1 cellular context compared by ENCODE assay signal in the genomic region with DNA sequence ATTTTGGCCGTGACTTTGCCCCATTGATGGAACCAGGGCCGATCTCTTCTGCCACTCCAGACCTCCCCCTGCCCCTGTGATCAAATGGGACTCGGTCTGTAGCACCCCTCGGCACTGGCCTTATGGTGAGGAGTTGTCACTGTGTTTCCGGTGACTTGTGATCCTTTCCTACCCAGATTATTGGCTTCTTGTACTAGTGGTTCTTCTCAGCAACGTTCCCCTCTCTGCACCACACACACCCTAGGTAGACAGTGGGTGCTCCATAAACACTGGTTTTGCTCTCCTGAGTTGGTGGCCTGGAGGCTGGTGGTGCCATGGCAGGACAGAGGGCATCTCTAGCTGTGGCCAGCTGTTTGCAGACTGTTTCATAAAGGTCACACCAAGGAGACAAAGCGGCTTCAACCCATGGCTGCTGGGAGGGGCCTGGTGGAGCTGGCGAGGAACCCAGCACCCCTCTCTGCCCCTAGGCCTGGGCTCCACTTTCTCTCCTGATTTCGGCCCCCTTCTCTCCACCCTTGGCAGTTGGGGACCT.
TF ChIP-seq lines count a peak whose summit lies in the region.

No MANE protein-coding gene starts in this region.

TF ChIP-seq in HepG2, 621 proteins besides CTCF, POLR2A, EP300 and RAD21 (continues in another document):
- TF ChIP-seq RBAK (CRISPR knock-in tag; IDR thresholded peaks at IDR 0.05): no peak
- TF ChIP-seq ZFP41 (CRISPR knock-in tag; IDR thresholded peaks at IDR 0.05; ENCODE audit: borderline replicate concordance): no peak
- no peak for TF ChIP-seq CREB1 (IDR thresholded peaks at IDR 0.05)
- TF ChIP-seq CREB1 (CRISPR knock-in tag; IDR thresholded peaks at IDR 0.05): no peak
- no peak for TF ChIP-seq RAD51 (IDR thresholded peaks at IDR 0.05; ENCODE audit: borderline replicate concordance)
- no peak for TF ChIP-seq ZNF816 (CRISPR knock-in tag; IDR thresholded peaks at IDR 0.05; ENCODE audit: borderline replicate concordance)
- TF ChIP-seq, protein P1, sequence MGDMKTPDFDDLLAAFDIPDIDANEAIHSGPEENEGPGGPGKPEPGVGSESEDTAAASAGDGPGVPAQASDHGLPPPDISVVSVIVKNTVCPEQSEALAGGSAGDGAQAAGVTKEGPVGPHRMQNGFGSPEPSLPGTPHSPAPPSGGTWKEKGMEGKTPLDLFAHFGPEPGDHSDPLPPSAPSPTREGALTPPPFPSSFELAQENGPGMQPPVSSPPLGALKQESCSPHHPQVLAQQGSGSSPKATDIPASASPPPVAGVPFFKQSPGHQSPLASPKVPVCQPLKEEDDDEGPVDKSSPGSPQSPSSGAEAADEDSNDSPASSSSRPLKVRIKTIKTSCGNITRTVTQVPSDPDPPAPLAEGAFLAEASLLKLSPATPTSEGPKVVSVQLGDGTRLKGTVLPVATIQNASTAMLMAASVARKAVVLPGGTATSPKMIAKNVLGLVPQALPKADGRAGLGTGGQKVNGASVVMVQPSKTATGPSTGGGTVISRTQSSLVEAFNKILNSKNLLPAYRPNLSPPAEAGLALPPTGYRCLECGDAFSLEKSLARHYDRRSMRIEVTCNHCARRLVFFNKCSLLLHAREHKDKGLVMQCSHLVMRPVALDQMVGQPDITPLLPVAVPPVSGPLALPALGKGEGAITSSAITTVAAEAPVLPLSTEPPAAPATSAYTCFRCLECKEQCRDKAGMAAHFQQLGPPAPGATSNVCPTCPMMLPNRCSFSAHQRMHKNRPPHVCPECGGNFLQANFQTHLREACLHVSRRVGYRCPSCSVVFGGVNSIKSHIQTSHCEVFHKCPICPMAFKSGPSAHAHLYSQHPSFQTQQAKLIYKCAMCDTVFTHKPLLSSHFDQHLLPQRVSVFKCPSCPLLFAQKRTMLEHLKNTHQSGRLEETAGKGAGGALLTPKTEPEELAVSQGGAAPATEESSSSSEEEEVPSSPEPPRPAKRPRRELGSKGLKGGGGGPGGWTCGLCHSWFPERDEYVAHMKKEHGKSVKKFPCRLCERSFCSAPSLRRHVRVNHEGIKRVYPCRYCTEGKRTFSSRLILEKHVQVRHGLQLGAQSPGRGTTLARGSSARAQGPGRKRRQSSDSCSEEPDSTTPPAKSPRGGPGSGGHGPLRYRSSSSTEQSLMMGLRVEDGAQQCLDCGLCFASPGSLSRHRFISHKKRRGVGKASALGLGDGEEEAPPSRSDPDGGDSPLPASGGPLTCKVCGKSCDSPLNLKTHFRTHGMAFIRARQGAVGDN (CRISPR knock-in tag; IDR thresholded peaks at IDR 0.05): peak; percentile 24; the same call in 1 of the 2 replicates
- no peak for TF ChIP-seq ZNF383 (CRISPR knock-in tag; IDR thresholded peaks at IDR 0.05; ENCODE audit: borderline replicate concordance)
- no peak for TF ChIP-seq ZNF460 (CRISPR knock-in tag; IDR thresholded peaks at IDR 0.05; ENCODE audit: borderline replicate concordance)
- TF ChIP-seq, protein P2, sequence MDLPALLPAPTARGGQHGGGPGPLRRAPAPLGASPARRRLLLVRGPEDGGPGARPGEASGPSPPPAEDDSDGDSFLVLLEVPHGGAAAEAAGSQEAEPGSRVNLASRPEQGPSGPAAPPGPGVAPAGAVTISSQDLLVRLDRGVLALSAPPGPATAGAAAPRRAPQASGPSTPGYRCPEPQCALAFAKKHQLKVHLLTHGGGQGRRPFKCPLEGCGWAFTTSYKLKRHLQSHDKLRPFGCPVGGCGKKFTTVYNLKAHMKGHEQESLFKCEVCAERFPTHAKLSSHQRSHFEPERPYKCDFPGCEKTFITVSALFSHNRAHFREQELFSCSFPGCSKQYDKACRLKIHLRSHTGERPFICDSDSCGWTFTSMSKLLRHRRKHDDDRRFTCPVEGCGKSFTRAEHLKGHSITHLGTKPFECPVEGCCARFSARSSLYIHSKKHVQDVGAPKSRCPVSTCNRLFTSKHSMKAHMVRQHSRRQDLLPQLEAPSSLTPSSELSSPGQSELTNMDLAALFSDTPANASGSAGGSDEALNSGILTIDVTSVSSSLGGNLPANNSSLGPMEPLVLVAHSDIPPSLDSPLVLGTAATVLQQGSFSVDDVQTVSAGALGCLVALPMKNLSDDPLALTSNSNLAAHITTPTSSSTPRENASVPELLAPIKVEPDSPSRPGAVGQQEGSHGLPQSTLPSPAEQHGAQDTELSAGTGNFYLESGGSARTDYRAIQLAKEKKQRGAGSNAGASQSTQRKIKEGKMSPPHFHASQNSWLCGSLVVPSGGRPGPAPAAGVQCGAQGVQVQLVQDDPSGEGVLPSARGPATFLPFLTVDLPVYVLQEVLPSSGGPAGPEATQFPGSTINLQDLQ (CRISPR knock-in tag; IDR thresholded peaks at IDR 0.05): no peak
- no peak for TF ChIP-seq ZNF496 (CRISPR knock-in tag; IDR thresholded peaks at IDR 0.05; ENCODE audit: insufficient replicate concordance)
- TF ChIP-seq TCF7 (IDR thresholded peaks at IDR 0.05; ENCODE audit: low read depth): no peak
- no peak for TF ChIP-seq FOXP1 (IDR thresholded peaks at IDR 0.05)
- TF ChIP-seq FOXP1 (CRISPR knock-in tag; IDR thresholded peaks at IDR 0.05): no peak
- no peak for TF ChIP-seq SP2 (CRISPR knock-in tag; IDR thresholded peaks at IDR 0.05)
- TF ChIP-seq, protein P3, sequence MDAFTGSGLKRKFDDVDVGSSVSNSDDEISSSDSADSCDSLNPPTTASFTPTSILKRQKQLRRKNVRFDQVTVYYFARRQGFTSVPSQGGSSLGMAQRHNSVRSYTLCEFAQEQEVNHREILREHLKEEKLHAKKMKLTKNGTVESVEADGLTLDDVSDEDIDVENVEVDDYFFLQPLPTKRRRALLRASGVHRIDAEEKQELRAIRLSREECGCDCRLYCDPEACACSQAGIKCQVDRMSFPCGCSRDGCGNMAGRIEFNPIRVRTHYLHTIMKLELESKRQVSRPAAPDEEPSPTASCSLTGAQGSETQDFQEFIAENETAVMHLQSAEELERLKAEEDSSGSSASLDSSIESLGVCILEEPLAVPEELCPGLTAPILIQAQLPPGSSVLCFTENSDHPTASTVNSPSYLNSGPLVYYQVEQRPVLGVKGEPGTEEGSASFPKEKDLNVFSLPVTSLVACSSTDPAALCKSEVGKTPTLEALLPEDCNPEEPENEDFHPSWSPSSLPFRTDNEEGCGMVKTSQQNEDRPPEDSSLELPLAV (CRISPR knock-in tag; conservative IDR thresholded peaks at IDR 0.05; ENCODE audit: low read depth): no peak
- TF ChIP-seq AGO2 (optimal IDR thresholded peaks at IDR 0.05; ENCODE audit: low read depth, low read length): peak; percentile 53
- no peak for TF ChIP-seq ZNF234 (CRISPR knock-in tag; conservative IDR thresholded peaks at IDR 0.05)
- TF ChIP-seq SYNCRIP (IDR thresholded peaks at IDR 0.05; ENCODE audit: insufficient read depth, low read depth, low read length): no peak
- TF ChIP-seq ZNF747 (CRISPR knock-in tag; IDR thresholded peaks at IDR 0.05; ENCODE audit: borderline replicate concordance): no peak
- TF ChIP-seq, protein P4, sequence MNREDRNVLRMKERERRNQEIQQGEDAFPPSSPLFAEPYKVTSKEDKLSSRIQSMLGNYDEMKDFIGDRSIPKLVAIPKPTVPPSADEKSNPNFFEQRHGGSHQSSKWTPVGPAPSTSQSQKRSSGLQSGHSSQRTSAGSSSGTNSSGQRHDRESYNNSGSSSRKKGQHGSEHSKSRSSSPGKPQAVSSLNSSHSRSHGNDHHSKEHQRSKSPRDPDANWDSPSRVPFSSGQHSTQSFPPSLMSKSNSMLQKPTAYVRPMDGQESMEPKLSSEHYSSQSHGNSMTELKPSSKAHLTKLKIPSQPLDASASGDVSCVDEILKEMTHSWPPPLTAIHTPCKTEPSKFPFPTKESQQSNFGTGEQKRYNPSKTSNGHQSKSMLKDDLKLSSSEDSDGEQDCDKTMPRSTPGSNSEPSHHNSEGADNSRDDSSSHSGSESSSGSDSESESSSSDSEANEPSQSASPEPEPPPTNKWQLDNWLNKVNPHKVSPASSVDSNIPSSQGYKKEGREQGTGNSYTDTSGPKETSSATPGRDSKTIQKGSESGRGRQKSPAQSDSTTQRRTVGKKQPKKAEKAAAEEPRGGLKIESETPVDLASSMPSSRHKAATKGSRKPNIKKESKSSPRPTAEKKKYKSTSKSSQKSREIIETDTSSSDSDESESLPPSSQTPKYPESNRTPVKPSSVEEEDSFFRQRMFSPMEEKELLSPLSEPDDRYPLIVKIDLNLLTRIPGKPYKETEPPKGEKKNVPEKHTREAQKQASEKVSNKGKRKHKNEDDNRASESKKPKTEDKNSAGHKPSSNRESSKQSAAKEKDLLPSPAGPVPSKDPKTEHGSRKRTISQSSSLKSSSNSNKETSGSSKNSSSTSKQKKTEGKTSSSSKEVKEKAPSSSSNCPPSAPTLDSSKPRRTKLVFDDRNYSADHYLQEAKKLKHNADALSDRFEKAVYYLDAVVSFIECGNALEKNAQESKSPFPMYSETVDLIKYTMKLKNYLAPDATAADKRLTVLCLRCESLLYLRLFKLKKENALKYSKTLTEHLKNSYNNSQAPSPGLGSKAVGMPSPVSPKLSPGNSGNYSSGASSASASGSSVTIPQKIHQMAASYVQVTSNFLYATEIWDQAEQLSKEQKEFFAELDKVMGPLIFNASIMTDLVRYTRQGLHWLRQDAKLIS (CRISPR knock-in tag; IDR thresholded peaks at IDR 0.05): no peak
- TF ChIP-seq ZNF558 (CRISPR knock-in tag; IDR thresholded peaks at IDR 0.05; ENCODE audit: borderline replicate concordance): no peak
- no peak for TF ChIP-seq SOX5 (CRISPR knock-in tag; IDR thresholded peaks at IDR 0.05; ENCODE audit: borderline replicate concordance)
- no peak for TF ChIP-seq SIX4 (CRISPR knock-in tag; IDR thresholded peaks at IDR 0.05)
- TF ChIP-seq ZFP36L2 (CRISPR knock-in tag; IDR thresholded peaks at IDR 0.05): no peak
- TF ChIP-seq, protein P5, sequence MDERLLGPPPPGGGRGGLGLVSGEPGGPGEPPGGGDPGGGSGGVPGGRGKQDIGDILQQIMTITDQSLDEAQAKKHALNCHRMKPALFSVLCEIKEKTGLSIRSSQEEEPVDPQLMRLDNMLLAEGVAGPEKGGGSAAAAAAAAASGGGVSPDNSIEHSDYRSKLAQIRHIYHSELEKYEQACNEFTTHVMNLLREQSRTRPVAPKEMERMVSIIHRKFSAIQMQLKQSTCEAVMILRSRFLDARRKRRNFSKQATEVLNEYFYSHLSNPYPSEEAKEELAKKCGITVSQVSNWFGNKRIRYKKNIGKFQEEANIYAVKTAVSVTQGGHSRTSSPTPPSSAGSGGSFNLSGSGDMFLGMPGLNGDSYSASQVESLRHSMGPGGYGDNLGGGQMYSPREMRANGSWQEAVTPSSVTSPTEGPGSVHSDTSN (CRISPR knock-in tag; IDR thresholded peaks at IDR 0.05): no peak
- TF ChIP-seq SATB2 (CRISPR knock-in tag; IDR thresholded peaks at IDR 0.05): no peak
- TF ChIP-seq ZFP36 (IDR thresholded peaks at IDR 0.05; ENCODE audit: borderline replicate concordance, low read depth, low read length, partially characterized antibody): no peak
- TF ChIP-seq ZNF776 (CRISPR knock-in tag; IDR thresholded peaks at IDR 0.05): no peak
- TF ChIP-seq DMAP1 (CRISPR knock-in tag; IDR thresholded peaks at IDR 0.05): no peak
- no peak for TF ChIP-seq MEIS2 (CRISPR knock-in tag; IDR thresholded peaks at IDR 0.05)
- TF ChIP-seq, protein P6, sequence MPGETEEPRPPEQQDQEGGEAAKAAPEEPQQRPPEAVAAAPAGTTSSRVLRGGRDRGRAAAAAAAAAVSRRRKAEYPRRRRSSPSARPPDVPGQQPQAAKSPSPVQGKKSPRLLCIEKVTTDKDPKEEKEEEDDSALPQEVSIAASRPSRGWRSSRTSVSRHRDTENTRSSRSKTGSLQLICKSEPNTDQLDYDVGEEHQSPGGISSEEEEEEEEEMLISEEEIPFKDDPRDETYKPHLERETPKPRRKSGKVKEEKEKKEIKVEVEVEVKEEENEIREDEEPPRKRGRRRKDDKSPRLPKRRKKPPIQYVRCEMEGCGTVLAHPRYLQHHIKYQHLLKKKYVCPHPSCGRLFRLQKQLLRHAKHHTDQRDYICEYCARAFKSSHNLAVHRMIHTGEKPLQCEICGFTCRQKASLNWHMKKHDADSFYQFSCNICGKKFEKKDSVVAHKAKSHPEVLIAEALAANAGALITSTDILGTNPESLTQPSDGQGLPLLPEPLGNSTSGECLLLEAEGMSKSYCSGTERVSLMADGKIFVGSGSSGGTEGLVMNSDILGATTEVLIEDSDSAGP (CRISPR knock-in tag; IDR thresholded peaks at IDR 0.05; ENCODE audit: borderline replicate concordance): no peak
- no peak for TF ChIP-seq ZBTB3 (CRISPR knock-in tag; IDR thresholded peaks at IDR 0.05; ENCODE audit: borderline replicate concordance, low read depth)
- TF ChIP-seq, protein P7, sequence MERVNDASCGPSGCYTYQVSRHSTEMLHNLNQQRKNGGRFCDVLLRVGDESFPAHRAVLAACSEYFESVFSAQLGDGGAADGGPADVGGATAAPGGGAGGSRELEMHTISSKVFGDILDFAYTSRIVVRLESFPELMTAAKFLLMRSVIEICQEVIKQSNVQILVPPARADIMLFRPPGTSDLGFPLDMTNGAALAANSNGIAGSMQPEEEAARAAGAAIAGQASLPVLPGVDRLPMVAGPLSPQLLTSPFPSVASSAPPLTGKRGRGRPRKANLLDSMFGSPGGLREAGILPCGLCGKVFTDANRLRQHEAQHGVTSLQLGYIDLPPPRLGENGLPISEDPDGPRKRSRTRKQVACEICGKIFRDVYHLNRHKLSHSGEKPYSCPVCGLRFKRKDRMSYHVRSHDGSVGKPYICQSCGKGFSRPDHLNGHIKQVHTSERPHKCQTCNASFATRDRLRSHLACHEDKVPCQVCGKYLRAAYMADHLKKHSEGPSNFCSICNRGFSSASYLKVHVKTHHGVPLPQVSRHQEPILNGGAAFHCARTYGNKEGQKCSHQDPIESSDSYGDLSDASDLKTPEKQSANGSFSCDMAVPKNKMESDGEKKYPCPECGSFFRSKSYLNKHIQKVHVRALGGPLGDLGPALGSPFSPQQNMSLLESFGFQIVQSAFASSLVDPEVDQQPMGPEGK (CRISPR knock-in tag; IDR thresholded peaks at IDR 0.05): no peak
- no peak for TF ChIP-seq ZNF83 (CRISPR knock-in tag; IDR thresholded peaks at IDR 0.05; ENCODE audit: borderline replicate concordance)
- no peak; the same call in 1 of the 2 replicates for TF ChIP-seq POLR2AphosphoS2 (IDR thresholded peaks at IDR 0.05; ENCODE audit: low read depth, low read length)
- TF ChIP-seq ZNF501 (CRISPR knock-in tag; IDR thresholded peaks at IDR 0.05): no peak
- TF ChIP-seq ZNF264 (CRISPR knock-in tag; IDR thresholded peaks at IDR 0.05): no peak
- no peak for TF ChIP-seq KLF16 (CRISPR knock-in tag; IDR thresholded peaks at IDR 0.05)
- TF ChIP-seq ZC3H13 (CRISPR knock-in tag; IDR thresholded peaks at IDR 0.05): peak; percentile 83; the same call in 1 of the 2 replicates
- 0 out of 2 replicates have a peak, but pooled peaks have one; percentile 11 for TF ChIP-seq BORCS8-MEF2B (CRISPR knock-in tag; IDR thresholded peaks at IDR 0.05)
- no peak for TF ChIP-seq PCBP2 (optimal IDR thresholded peaks at IDR 0.05; ENCODE audit: low read depth, low read length, poor library complexity, severe bottlenecking)
- no peak for TF ChIP-seq ZMYM3 (CRISPR knock-in tag; IDR thresholded peaks at IDR 0.05)
- no peak for TF ChIP-seq MEIS1 (CRISPR knock-in tag; IDR thresholded peaks at IDR 0.05; ENCODE audit: borderline replicate concordance)
- TF ChIP-seq, protein P8, sequence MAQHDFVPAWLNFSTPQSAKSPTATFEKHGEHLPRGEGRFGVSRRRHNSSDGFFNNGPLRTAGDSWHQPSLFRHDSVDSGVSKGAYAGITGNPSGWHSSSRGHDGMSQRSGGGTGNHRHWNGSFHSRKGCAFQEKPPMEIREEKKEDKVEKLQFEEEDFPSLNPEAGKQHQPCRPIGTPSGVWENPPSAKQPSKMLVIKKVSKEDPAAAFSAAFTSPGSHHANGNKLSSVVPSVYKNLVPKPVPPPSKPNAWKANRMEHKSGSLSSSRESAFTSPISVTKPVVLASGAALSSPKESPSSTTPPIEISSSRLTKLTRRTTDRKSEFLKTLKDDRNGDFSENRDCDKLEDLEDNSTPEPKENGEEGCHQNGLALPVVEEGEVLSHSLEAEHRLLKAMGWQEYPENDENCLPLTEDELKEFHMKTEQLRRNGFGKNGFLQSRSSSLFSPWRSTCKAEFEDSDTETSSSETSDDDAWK (CRISPR knock-in tag; IDR thresholded peaks at IDR 0.05): no peak
